In the genomic region with DNA sequence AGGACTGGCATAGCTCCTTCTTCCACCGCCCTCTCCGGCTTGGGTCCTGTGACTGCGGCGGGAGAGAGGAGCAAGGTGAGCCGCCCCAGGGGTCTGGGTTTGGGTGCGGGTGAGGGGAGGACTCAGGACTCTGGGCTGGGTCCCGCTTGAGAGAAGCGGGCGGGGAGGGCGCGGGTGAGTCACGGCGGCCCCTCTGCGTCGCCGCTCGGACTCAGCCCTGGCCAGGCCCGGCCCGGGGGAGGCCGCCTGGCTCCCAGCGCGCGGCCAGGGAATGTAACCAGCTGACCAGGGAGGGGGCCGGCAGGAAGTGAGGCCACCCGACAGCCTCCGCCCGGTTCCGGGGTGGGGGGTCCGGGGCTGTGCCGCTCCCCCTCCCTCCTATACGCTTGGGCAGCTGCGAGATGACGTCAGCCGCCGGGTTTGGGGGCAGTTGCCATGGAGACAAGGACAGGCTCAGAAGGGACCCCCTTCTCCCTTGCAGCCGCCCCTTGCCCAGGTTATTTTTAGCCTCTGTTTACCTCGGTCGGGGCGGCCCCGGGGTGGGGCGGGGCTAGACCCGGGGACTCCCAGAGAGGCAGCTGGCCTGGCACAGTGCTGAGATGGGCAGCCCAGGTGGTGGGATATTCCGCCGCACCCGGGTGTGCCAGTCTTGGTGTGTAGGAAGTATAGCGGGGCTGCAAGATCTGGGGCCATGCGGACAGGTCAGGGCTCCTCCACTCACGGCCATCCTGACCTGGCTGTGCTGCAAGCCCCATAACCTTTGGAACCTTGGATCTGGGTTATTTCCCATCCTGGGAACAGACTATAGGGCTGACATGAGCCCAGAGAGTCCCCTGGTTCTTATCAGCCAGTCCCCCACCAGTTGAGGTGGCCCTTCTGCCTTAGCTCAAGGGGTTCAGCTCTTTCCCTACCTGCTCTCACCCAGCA, we compare ENCODE assay signal across 8 cellular contexts. TPM values are rescaled to one million over a fixed set of nuclear protein-coding genes. Genes with fewer than 3 reads are reported as not detected.
DNase-seq lines count a peak whose midpoint lies in the region; ATAC-seq and TF ChIP-seq lines count a peak whose summit lies in the region.

No MANE protein-coding gene starts in this region.

- peaks cover 6% of the 10 kb centered on the region for H3K4me1 ChIP-seq in HUES48 (ENCODE audit: control insufficient read depth, insufficient read depth, low read length)
- H3K4me1 ChIP-seq in adipocyte (ENCODE audit: control insufficient read depth, insufficient read depth, low read length): peaks cover 18% of the 10 kb centered on the region
- H3K4me1 ChIP-seq in cardiac muscle cell (ENCODE audit: low read depth): peaks cover 13% of the 10 kb centered on the region

- H3K9me3 ChIP-seq in HUES48 (ENCODE audit: control insufficient read depth, insufficient read depth, low read length) (no peaks in the 10 kb centered on the region), adipocyte (ENCODE audit: control insufficient read depth, low read length) (no peaks in the 10 kb centered on the region), cardiac muscle cell (ENCODE audit: low read depth) (no peaks in the 10 kb centered on the region)

- peak overlapping the region; percentile 54 for H3K4me3 ChIP-seq in HUES48 (ENCODE audit: low read depth, low read length)
- peak overlapping the region; percentile 98 for H3K4me3 ChIP-seq in adipocyte (ENCODE audit: low read length)
- peak overlapping the region; percentile 77 for H3K4me3 ChIP-seq in cardiac muscle cell

- H3K27me3 ChIP-seq in HUES48 (ENCODE audit: control insufficient read depth, insufficient read depth, low read length) (peaks cover 96% of the 10 kb centered on the region), adipocyte (replicated peaks; ENCODE audit: control insufficient read depth, insufficient read depth, low read length) (no peaks in the 10 kb centered on the region), cardiac muscle cell (peaks cover 40% of the 10 kb centered on the region)

- H3K9ac ChIP-seq in HUES48 (ENCODE audit: low read depth, low read length) (no peak overlapping the region), adipocyte (ENCODE audit: low read length) (peak overlapping the region; percentile 99)

- no peaks in the 10 kb centered on the region for H3K36me3 ChIP-seq in HUES48 (ENCODE audit: control insufficient read depth, insufficient read depth, low read length)
- H3K36me3 ChIP-seq in adipocyte (ENCODE audit: control insufficient read depth, insufficient read depth, low read length, severe bottlenecking): no peaks in the 10 kb centered on the region
- H3K36me3 ChIP-seq in cardiac muscle cell: no peaks in the 10 kb centered on the region

- TF ChIP-seq CTCF in cardiac muscle cell (IDR thresholded peaks at IDR 0.05; ENCODE audit: low read depth, low read length): no peak
- no peak for TF ChIP-seq CTCF in omental fat pad (IDR thresholded peaks at IDR 0.05)

- ATAC-seq in omental fat pad (ENCODE audit: low FRiP score): peak; percentile 80

- DNase-seq in stimulated activated CD4-positive, alpha-beta T cell treated with anti-CD3 and anti-CD28 coated beads, Interleukin-15, amount 100 ng/mL, for 24 hours: peak; percentile 28
- DNase-seq in stimulated activated CD4-positive, alpha-beta T cell treated with anti-CD3 and anti-CD28 coated beads, Interleukin-4, amount 100 ng/mL, for 24 hours: no peak
- DNase-seq in adipocyte (ENCODE audit: low read depth) (peak; percentile 92), cardiac muscle cell (ENCODE audit: low read depth in 1 of 2, low spot score in 1 of 2) (peak; percentile 59 to 85), omental fat pad (ENCODE audit: low spot score) (no peak), NCI-H526 treated with DMSO at 0.1 percent for 48 hours (lab: John Stamatoyannopoulos, UW) (no peak)
- no peak for DNase-seq in NK-92 treated with Interleukin-12 subunit alpha and Interleukin-12 subunit beta, amount 100 ng/mL, for 24 hours (lab: John Stamatoyannopoulos, UW)

- H3K27ac ChIP-seq in HUES48 (ENCODE audit: low read depth, low read length) (no peak overlapping the region), cardiac muscle cell (no peak overlapping the region)

RNA-seq across cellular contexts. Expression of a gene that starts 1.6 kb away (rescaled TPM):
- total RNA-seq in cardiac muscle cell (27.3 and 35.7 TPM in 2 replicates), omental fat pad (10 to 100 TPM; 27.4 to 91.1 (median 64.8) TPM)
- 29.5 and 46.3 TPM in 2 replicates for polyA plus RNA-seq in cardiac muscle cell

RNA-seq across cellular contexts. Expression of a gene that starts 32.0 kb away (rescaled TPM):
- 25.2 and 33.9 TPM in 2 replicates for total RNA-seq in cardiac muscle cell
- 37.6 and 38.0 TPM in 2 replicates for polyA plus RNA-seq in cardiac muscle cell
- total RNA-seq in omental fat pad: 10 to 100 TPM; 24.2 to 42.9 (median 28.2) TPM

RNA-seq across cellular contexts. Expression of a gene that starts 46.9 kb away (rescaled TPM):
- total RNA-seq in cardiac muscle cell: not detected in 2 replicates
- 0.71 TPM in 1 of 2 replicates, not detected in the other for polyA plus RNA-seq in cardiac muscle cell
- total RNA-seq in omental fat pad: not detected

RNA-seq across cellular contexts. Expression of a gene that starts 49.3 kb away (rescaled TPM):
- 74.5 and 140 TPM in 2 replicates for total RNA-seq in cardiac muscle cell
- 139 and 203 TPM in 2 replicates for polyA plus RNA-seq in cardiac muscle cell
- 100 to 1,000 TPM in 3 of 4 donors, 10 to 100 TPM in 1; 67.8 to 154 (median 124) TPM for total RNA-seq in omental fat pad

Comparison
In these comparisons a context has a peak if more than half of its experiments do, and no peak if none do; other contexts are left out.
1. DNase-seq: peak in stimulated activated CD4-positive, alpha-beta T cell treated with anti-CD3 and anti-CD28 coated beads, Interleukin-15, amount 100 ng/mL, for 24 hours (single experiment), adipocyte (single experiment) and cardiac muscle cell (2 of 2); none in stimulated activated CD4-positive, alpha-beta T cell treated with anti-CD3 and anti-CD28 coated beads, Interleukin-4, amount 100 ng/mL, for 24 hours (single experiment), omental fat pad (single experiment), NK-92 treated with Interleukin-12 subunit alpha and Interleukin-12 subunit beta, amount 100 ng/mL, for 24 hours (single experiment) and NCI-H526 treated with DMSO at 0.1 percent for 48 hours (single experiment).
2. Peak in every context shown above with its lines, with median percentiles within 50 percentile points of each other: H3K4me3 ChIP-seq.